In genomic region chr7:2724036-2724435, GRCh38 we compare ENCODE assay signal across 5 cellular contexts. TPM values are rescaled to one million over a fixed set of nuclear protein-coding genes. Genes with fewer than 3 reads are reported as not detected.
"Had no signal": no experiment of that assay in that cellular context is flagged by ENCODE, and none has a peak within 500 bp of the region (broad histone marks: within the 10 kb centered on the region; RNA-seq: fewer than 3 reads in every experiment).

No MANE protein-coding gene starts in this region.

RNA-seq across cellular contexts. Expression of gene AMZ1, which starts 36.0 kb away (rescaled TPM):
- total RNA-seq: activated CD8-positive, alpha-beta memory T cell treated with anti-CD3 and anti-CD28 coated beads for 36 hours; ascending aorta; body of pancreas; MCF 10A; PC-3 had no signal
